In the genomic region with DNA sequence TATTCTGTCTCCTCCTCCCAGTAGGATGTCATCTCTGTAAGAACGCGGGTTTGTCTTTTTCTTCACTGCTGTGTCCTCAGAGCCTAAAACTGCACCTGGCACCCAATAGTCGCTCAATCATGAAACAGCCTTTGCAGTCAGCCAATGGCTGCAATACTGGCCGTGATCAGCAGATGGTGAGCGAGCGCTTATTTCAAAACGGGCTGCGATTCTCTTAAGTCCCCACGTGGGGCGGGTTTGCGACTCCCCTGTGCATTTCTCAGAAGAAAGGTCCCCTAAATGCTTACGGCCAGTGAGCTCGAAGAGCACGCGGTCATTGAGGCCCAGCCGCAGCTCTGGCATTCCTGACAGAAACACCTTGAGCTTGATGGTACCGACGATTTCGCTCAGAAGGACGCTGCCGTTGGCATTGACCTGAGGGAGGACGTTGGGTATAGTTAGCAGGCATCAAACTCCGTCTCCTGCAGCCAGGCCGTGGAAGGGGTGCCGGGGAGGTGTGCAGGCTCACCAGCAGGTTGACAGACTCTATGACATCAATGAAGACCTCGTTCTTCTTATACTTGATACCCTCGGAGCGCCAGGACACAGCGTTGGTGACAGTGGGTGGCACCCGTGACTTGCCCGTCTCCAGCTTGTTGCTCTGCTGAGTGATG, we compare ENCODE assay signal across 1 cellular context.
TF ChIP-seq lines count a peak whose summit lies in the region.

No MANE protein-coding gene starts in this region.

TF ChIP-seq in GM12878, 131 proteins besides CTCF, POLR2A, EP300 and RAD21 (continued from another document and continues in another):
- TF ChIP-seq SMAD5 (IDR thresholded peaks at IDR 0.05; ENCODE audit: low read depth) (no peak), SIN3A (IDR thresholded peaks at IDR 0.05; ENCODE audit: low read depth, low read length) (no peak), BMI1 (IDR thresholded peaks at IDR 0.05; ENCODE audit: borderline replicate concordance) (no peak), SKIL (IDR thresholded peaks at IDR 0.05; ENCODE audit: low read depth, poor library complexity, severe bottlenecking) (no peak), RCOR1 (conservative IDR thresholded peaks at IDR 0.05; ENCODE audit: low read depth, low read length) (no peak), HDGF (IDR thresholded peaks at IDR 0.05) (no peak), TCF3 (IDR thresholded peaks at IDR 0.05; ENCODE audit: borderline replicate concordance, insufficient read depth, low read depth, low read length) (no peak), CBFB (IDR thresholded peaks at IDR 0.05; ENCODE audit: low read depth) (no peak), ZNF274 (IDR thresholded peaks at IDR 0.05; ENCODE audit: insufficient read depth, insufficient read length) (no peak), LARP7 (IDR thresholded peaks at IDR 0.05) (no peak; the same call in 1 of the 2 replicates), ZNF384 (IDR thresholded peaks at IDR 0.05; ENCODE audit: borderline replicate concordance, low read depth, low read length) (peak; percentile 22; the same call in 1 of the 2 replicates), SREBF1 (IDR thresholded peaks at IDR 0.05; ENCODE audit: low read length) (no peak), CBX3 (IDR thresholded peaks at IDR 0.05; ENCODE audit: borderline replicate concordance, low read depth) (no peak), REST (IDR thresholded peaks at IDR 0.05; ENCODE audit: low read depth, low read length) (no peak), PAX8 (IDR thresholded peaks at IDR 0.05) (no peak), WRNIP1 (IDR thresholded peaks at IDR 0.05; ENCODE audit: borderline replicate concordance, low read depth, low read length) (0 out of 2 replicates have a peak, but pooled peaks have one; percentile 71), E4F1 (IDR thresholded peaks at IDR 0.05; ENCODE audit: borderline replicate concordance, partially characterized antibody) (no peak), NR2C2 (IDR thresholded peaks at IDR 0.05; ENCODE audit: borderline replicate concordance, control insufficient read depth, insufficient read length, low read depth) (no peak), ASH2L (IDR thresholded peaks at IDR 0.05; ENCODE audit: borderline replicate concordance, low read depth) (no peak), JUND (IDR thresholded peaks at IDR 0.05; ENCODE audit: low read depth, low read length) (no peak), MEF2B (IDR thresholded peaks at IDR 0.05; ENCODE audit: partially characterized antibody, poor library complexity, severe bottlenecking) (no peak), ATF7 (IDR thresholded peaks at IDR 0.05; ENCODE audit: low read depth) (no peak), GATAD2B (conservative IDR thresholded peaks at IDR 0.05; ENCODE audit: low read depth) (0 out of 2 replicates have a peak, but pooled peaks have one; percentile 32), NFIC (IDR thresholded peaks at IDR 0.05; ENCODE audit: low read depth, low read length) (no peak), ZNF207 (IDR thresholded peaks at IDR 0.05; ENCODE audit: borderline replicate concordance) (peak; percentile 84; the same call in 1 of the 2 replicates), FOXK2 (IDR thresholded peaks at IDR 0.05) (no peak), HDAC6 (IDR thresholded peaks at IDR 0.05; ENCODE audit: unreplicated experiment) (no peak), ZSCAN29 (IDR thresholded peaks at IDR 0.05) (no peak), SMC3 (IDR thresholded peaks at IDR 0.05; ENCODE audit: borderline replicate concordance, low read length) (peak; percentile 100), SUPT20H (IDR thresholded peaks at IDR 0.05; ENCODE audit: borderline replicate concordance, control insufficient read depth, low read depth, low read length) (no peak), RBBP5 (conservative IDR thresholded peaks at IDR 0.05) (no peak), SUZ12 (IDR thresholded peaks at IDR 0.05; ENCODE audit: unreplicated experiment) (no peak), PRDM15 (CRISPR knock-in tag; IDR thresholded peaks at IDR 0.05) (no peak)
- TF ChIP-seq, protein P1, sequence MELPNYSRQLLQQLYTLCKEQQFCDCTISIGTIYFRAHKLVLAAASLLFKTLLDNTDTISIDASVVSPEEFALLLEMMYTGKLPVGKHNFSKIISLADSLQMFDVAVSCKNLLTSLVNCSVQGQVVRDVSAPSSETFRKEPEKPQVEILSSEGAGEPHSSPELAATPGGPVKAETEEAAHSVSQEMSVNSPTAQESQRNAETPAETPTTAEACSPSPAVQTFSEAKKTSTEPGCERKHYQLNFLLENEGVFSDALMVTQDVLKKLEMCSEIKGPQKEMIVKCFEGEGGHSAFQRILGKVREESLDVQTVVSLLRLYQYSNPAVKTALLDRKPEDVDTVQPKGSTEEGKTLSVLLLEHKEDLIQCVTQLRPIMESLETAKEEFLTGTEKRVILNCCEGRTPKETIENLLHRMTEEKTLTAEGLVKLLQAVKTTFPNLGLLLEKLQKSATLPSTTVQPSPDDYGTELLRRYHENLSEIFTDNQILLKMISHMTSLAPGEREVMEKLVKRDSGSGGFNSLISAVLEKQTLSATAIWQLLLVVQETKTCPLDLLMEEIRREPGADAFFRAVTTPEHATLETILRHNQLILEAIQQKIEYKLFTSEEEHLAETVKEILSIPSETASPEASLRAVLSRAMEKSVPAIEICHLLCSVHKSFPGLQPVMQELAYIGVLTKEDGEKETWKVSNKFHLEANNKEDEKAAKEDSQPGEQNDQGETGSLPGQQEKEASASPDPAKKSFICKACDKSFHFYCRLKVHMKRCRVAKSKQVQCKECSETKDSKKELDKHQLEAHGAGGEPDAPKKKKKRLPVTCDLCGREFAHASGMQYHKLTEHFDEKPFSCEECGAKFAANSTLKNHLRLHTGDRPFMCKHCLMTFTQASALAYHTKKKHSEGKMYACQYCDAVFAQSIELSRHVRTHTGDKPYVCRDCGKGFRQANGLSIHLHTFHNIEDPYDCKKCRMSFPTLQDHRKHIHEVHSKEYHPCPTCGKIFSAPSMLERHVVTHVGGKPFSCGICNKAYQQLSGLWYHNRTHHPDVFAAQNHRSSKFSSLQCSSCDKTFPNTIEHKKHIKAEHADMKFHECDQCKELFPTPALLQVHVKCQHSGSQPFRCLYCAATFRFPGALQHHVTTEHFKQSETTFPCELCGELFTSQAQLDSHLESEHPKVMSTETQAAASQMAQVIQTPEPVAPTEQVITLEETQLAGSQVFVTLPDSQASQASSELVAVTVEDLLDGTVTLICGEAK (IDR thresholded peaks at IDR 0.05; ENCODE audit: borderline replicate concordance): no peak
- TF ChIP-seq, protein P2, sequence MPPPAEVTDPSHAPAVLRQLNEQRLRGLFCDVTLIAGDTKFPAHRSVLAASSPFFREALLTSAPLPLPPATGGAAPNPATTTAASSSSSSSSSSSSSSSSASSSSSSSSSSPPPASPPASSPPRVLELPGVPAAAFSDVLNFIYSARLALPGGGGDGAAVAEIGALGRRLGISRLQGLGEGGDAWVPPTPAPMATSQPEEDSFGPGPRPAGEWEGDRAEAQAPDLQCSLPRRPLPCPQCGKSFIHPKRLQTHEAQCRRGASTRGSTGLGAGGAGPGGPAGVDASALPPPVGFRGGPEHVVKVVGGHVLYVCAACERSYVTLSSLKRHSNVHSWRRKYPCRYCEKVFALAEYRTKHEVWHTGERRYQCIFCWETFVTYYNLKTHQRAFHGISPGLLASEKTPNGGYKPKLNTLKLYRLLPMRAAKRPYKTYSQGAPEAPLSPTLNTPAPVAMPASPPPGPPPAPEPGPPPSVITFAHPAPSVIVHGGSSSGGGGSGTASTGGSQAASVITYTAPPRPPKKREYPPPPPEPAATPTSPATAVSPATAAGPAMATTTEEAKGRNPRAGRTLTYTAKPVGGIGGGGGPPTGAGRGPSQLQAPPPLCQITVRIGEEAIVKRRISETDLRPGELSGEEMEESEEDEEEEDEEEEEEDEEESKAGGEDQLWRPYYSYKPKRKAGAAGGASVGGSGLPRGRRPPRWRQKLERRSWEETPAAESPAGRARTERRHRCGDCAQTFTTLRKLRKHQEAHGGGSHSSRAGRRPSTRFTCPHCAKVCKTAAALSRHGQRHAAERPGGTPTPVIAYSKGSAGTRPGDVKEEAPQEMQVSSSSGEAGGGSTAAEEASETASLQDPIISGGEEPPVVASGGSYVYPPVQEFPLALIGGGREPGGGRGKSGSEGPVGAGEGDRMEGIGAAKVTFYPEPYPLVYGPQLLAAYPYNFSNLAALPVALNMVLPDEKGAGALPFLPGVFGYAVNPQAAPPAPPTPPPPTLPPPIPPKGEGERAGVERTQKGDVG (CRISPR knock-in tag; IDR thresholded peaks at IDR 0.05): no peak
- TF ChIP-seq, protein P3, sequence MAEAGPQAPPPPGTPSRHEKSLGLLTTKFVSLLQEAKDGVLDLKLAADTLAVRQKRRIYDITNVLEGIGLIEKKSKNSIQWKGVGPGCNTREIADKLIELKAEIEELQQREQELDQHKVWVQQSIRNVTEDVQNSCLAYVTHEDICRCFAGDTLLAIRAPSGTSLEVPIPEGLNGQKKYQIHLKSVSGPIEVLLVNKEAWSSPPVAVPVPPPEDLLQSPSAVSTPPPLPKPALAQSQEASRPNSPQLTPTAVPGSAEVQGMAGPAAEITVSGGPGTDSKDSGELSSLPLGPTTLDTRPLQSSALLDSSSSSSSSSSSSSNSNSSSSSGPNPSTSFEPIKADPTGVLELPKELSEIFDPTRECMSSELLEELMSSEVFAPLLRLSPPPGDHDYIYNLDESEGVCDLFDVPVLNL (IDR thresholded peaks at IDR 0.05; ENCODE audit: low read depth, low read length): no peak
